21 cellular contexts compared by ENCODE assay signal in the genomic region with DNA sequence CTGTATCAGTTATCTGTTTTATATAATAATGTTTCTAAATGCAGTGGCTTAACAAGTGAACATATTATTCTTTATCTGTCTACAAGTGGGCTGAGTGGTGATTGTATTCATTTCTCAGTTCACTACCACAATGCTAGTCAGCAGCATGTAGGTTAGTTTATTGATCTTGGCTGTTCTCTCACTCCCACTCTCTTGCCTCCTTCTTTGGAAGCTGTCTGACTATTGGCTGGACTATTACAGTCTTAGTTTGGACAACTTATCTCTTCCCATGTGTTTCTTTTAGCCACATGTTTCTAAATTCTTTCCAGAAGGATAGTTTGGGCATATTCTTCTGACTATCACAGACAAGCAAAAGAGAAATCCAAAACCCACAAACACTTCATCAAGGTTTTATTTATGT.
"Had no signal": no experiment of that assay in that cellular context is flagged by ENCODE, and none has a peak within 500 bp of the region (broad histone marks: within the 10 kb centered on the region; RNA-seq: fewer than 3 reads in every experiment).

No MANE protein-coding gene starts in this region.

- H3K9ac ChIP-seq: SK-N-SH had no signal

- H3K27me3 ChIP-seq: MG63 had no signal

- ATAC-seq: Panc1, T-cell had no signal

- H3K9me3 ChIP-seq: MG63, SK-N-SH had no signal

- H3K4me1 Mint-ChIP-seq: T-cell had no signal

- H3K27ac Mint-ChIP-seq: T-cell had no signal

- H3K36me3 ChIP-seq: MG63 had no signal

- H3K27ac ChIP-seq: RWPE1 had no signal

- H3K4me2 ChIP-seq: SK-N-SH had no signal

- H3K4me3 ChIP-seq: MG63 had no signal

- DNase-seq: Karpas-422, KG1, MG63, NCI-H1092 treated with DMSO at 0.1 percent for 48 hours, NCI-H1436, NCI-H187, NCI-H2029, NCI-H2081 treated with DMSO at 0.1 percent for 48 hours, NCI-H2171, NCI-H226, NCI-H446, NCI-H510A, NCI-H524 treated with DMSO at 0.1 percent for 48 hours, NCI-H69, NCI-H774, SHP77, SK-N-SH, SW 1271, T-cell had no signal

- H3K36me3 Mint-ChIP-seq: T-cell had no signal

- H3K27me3 Mint-ChIP-seq: T-cell had no signal

- H3K4me3 Mint-ChIP-seq: T-cell had no signal

- H3K9me3 Mint-ChIP-seq: T-cell had no signal
